Comparison of ENCODE assay signal across 1 cellular context in the genomic region with DNA sequence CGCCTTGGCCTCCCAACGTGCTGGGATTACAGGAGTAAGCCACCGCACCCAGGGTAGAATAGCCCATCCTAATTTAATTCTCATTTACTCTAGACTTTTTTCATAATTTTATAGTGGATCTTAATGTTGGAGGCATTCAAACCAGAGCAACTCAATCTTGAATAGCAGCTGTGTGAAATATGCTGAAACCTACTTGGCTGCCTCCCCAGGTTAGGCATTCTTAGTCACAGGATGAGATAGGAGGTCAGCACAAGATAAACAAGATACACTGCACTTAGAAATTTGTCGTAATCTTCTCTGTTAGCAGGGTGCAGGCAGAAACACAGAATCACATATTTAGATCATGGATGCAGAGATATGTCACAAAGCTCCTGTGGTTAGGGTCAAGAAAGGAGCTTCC.
TF ChIP-seq lines count a peak whose summit lies in the region.

No MANE protein-coding gene starts in this region.

TF ChIP-seq in IMR-90, 13 proteins besides CTCF, POLR2A, EP300 and RAD21:
- no peak for TF ChIP-seq NFE2L2 (IDR thresholded peaks at IDR 0.05; ENCODE audit: low read depth, low read length)
- no peak for TF ChIP-seq CEBPB (IDR thresholded peaks at IDR 0.05; ENCODE audit: low read depth, low read length)
- TF ChIP-seq MAZ (IDR thresholded peaks at IDR 0.05; ENCODE audit: borderline replicate concordance, low read depth, low read length), result no peak
- TF ChIP-seq RFX5 (IDR thresholded peaks at IDR 0.05; ENCODE audit: low read depth, low read length), result no peak
- no peak for TF ChIP-seq BHLHE40 (IDR thresholded peaks at IDR 0.05; ENCODE audit: low read depth, low read length)
- no peak for TF ChIP-seq CHD1 (IDR thresholded peaks at IDR 0.05; ENCODE audit: low read depth, low read length)
- no peak for TF ChIP-seq SMC3 (IDR thresholded peaks at IDR 0.05; ENCODE audit: low read depth, low read length)
- no peak for TF ChIP-seq MAFK (IDR thresholded peaks at IDR 0.05; ENCODE audit: low read depth, low read length)
- TF ChIP-seq RCOR1 (IDR thresholded peaks at IDR 0.05; ENCODE audit: insufficient replicate concordance, low read length), result no peak
- TF ChIP-seq MXI1 (IDR thresholded peaks at IDR 0.05; ENCODE audit: borderline replicate concordance, low read depth, low read length), result no peak
- TF ChIP-seq FOS (IDR thresholded peaks at IDR 0.05; ENCODE audit: low read depth, low read length), result no peak
- TF ChIP-seq, protein P1, sequence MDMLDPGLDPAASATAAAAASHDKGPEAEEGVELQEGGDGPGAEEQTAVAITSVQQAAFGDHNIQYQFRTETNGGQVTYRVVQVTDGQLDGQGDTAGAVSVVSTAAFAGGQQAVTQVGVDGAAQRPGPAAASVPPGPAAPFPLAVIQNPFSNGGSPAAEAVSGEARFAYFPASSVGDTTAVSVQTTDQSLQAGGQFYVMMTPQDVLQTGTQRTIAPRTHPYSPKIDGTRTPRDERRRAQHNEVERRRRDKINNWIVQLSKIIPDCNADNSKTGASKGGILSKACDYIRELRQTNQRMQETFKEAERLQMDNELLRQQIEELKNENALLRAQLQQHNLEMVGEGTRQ (IDR thresholded peaks at IDR 0.05; ENCODE audit: low read depth, low read length), result no peak
